23 cellular contexts compared by ENCODE assay signal in the genomic region with DNA sequence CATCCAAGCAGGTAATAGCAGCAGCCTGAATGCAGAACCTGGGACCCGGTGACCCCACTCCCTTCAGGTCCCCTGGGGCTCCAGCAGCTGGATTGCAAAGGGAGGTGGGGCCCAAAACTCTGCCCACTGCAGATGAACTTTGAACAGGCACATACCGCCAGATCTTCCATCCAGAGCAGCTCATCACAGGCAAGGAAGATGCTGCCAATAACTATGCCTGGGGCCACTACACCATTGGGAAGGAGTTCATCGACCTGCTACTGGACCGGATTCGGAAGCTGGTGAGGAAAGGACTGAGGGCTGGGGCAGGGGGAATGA. TPM values are rescaled to one million over a fixed set of nuclear protein-coding genes. Genes with fewer than 3 reads are reported as not detected.
DNase-seq lines count a peak whose midpoint lies in the region; ATAC-seq, FAIRE-seq and TF ChIP-seq lines count a peak whose summit lies in the region.
"Had no signal": no experiment of that assay in that cellular context is flagged by ENCODE, and none has a peak within 500 bp of the region (broad histone marks: within the 10 kb centered on the region; RNA-seq: fewer than 3 reads in every experiment).

No MANE protein-coding gene starts in this region.

- H3K9ac ChIP-seq in HepG2 (ENCODE audit: insufficient read depth, low read depth, low read length): no peak overlapping the region

- 4% methylated on average over 5 of the region's 5 CpGs for WGBS in HepG2 (ENCODE audit: low lambda C conversion rate)

- POLR2A ChIA-PET in MCF 10A (lab: Yijun Ruan, JAX): interaction anchor here (0.6 to 3.1 kb wide), 6 partner anchors 9 to 51 kb away, joined by 3 to 27 read pairs (median 6); partner anchors contain the start of genes ABCB6, DNAJB2, GLB1L and STK16
- POLR2A ChIA-PET in HepG2 (lab: Yijun Ruan, JAX): interaction anchor here (0.9 to 2.1 kb wide), 12 partner anchors 9 to 117 kb away, joined by 3 to 22 read pairs (median 4); partner anchors contain the start of genes ANKZF1, ATG9A, DNAJB2 and DNPEP

- TF ChIP-seq RAD21 in HepG2 (CRISPR knock-in tag; IDR thresholded peaks at IDR 0.05): no peak

- CTCF ChIA-PET in MCF 10A (lab: Yijun Ruan, JAX): interaction anchor here (0.6 to 18.2 kb wide), 4 partner anchors 9 to 414 kb away, joined by 3 to 445 read pairs (median 4); no protein-coding TSS in a partner anchor
- CTCF ChIA-PET in HepG2 (lab: Yijun Ruan, JAX; ENCODE audit: low intra/inter-chr PET ratio, low total read pairs): no interaction called here

- no peak overlapping the region for H3K4me3 ChIP-seq in breast epithelium
- H3K4me3 ChIP-seq in HepG2 (replicated peaks in 1 of 3; ENCODE audit: insufficient read depth in 1 of 3, low read depth in 2 of 3, low read length in 3 of 3): no peak overlapping the region
- H3K4me3 ChIP-seq: MG63, PC-9 had no signal

- H3K9me3 ChIP-seq in breast epithelium (no peaks in the 10 kb centered on the region), HepG2 (ENCODE audit: low read length) (no peaks in the 10 kb centered on the region)
- H3K9me3 ChIP-seq: BE2C, MG63 had no signal

- H3K36me3 Mint-ChIP-seq in MCF 10A (ENCODE audit: insufficient read depth, unreplicated experiment): no peaks in the 10 kb centered on the region
- H3K36me3 Mint-ChIP-seq in stimulated activated effector memory CD8-positive, alpha-beta T cell treated with anti-CD3 and anti-CD28 coated beads, Interleukin-12 subunit alpha, Interleukin-12 subunit beta, amount 100 ng/mL, for 72 hours: no peaks in the 10 kb centered on the region
- H3K36me3 Mint-ChIP-seq: CD14-positive monocyte had no signal

- intact Hi-C loops in MCF 10A (cut with micrococcal nuclease) (no loop called here), breast epithelium (cut with DNase I; ENCODE audit: low total_unique reads) (no loop called here), HepG2 (cut with micrococcal nuclease; ENCODE audit: unreplicated experiment) (no loop called here)

- no peak overlapping the region for H2AFZ ChIP-seq in HepG2 (ENCODE audit: low read length)
- H2AFZ ChIP-seq: PC-9 had no signal

- H3K27ac Mint-ChIP-seq in MCF 10A (ENCODE audit: low read depth, unreplicated experiment): peak overlapping the region; percentile 58
- H3K27ac Mint-ChIP-seq in stimulated activated effector memory CD8-positive, alpha-beta T cell treated with anti-CD3 and anti-CD28 coated beads, Interleukin-12 subunit alpha, Interleukin-12 subunit beta, amount 100 ng/mL, for 72 hours: peak overlapping the region; percentile 70

- H3K36me3 ChIP-seq in breast epithelium (no peaks in the 10 kb centered on the region), HepG2 (replicated peaks in 1 of 2; ENCODE audit: control insufficient read depth in 1 of 2, insufficient read depth in 2 of 2, low read length in 2 of 2) (no peaks in the 10 kb centered on the region)
- H3K36me3 ChIP-seq: BE2C, MG63 had no signal

- H4K20me1 ChIP-seq in HepG2 (ENCODE audit: insufficient read depth, low read length): no peaks in the 10 kb centered on the region

- H3K27me3 Mint-ChIP-seq in MCF 10A (ENCODE audit: insufficient read depth, unreplicated experiment): no peaks in the 10 kb centered on the region

- peak; percentile 55 for ATAC-seq in HepG2
- ATAC-seq in stimulated activated effector memory CD8-positive, alpha-beta T cell treated with anti-CD3 and anti-CD28 coated beads, Interleukin-12 subunit alpha, Interleukin-12 subunit beta, amount 100 ng/mL, for 72 hours: no peak
- ATAC-seq in GM21786 (IDR thresholded peaks at IDR 0.05; ENCODE audit: unreplicated experiment): no peak
- ATAC-seq in GM18873 (IDR thresholded peaks at IDR 0.05; ENCODE audit: low FRiP score, unreplicated experiment): no peak

- DNase-seq in MCF 10A (ENCODE audit: unreplicated experiment): no peak
- no peak for DNase-seq in breast epithelium (ENCODE audit: low spot score in 2 of 2)
- DNase-seq in ecto neural progenitor cell (ENCODE audit: low spot score): peak; percentile 23
- no peak for DNase-seq in HepG2 (ENCODE audit: low spot score)
- DNase-seq in stimulated activated effector memory CD8-positive, alpha-beta T cell treated with anti-CD3 and anti-CD28 coated beads, Interleukin-12 subunit alpha, Interleukin-12 subunit beta, amount 100 ng/mL, for 72 hours (ENCODE audit: low spot score in 2 of 2): no peak
- no peak for DNase-seq in activated CD4-positive, alpha-beta T cell treated with anti-CD3 and anti-CD28 coated beads for 4 hours
- DNase-seq: DND-41, HCEC 1CT, KBM-7, MG63, NCI-H146, NCI-H446, NCI-H524 treated with DMSO at 0.1 percent for 48 hours, PC-9 had no signal

- H3K27me3 ChIP-seq in breast epithelium (no peaks in the 10 kb centered on the region), HepG2 (ENCODE audit: control insufficient read depth in 1 of 2, insufficient read depth in 2 of 2, low read length in 2 of 2) (peaks cover 2 to 21% of the 10 kb centered on the region in 2 experiments; a peak in 3 of 5 replicates)
- H3K27me3 ChIP-seq: BE2C, MG63 had no signal

- TF ChIP-seq CTCF in MCF 10A (IDR thresholded peaks at IDR 0.05; ENCODE audit: unreplicated experiment): no peak
- TF ChIP-seq CTCF in breast epithelium (IDR thresholded peaks at IDR 0.05): no peak
- TF ChIP-seq CTCF in HepG2 (CRISPR knock-in tag; IDR thresholded peaks at IDR 0.05): no peak

- no TSS peak for BruUV-seq in MCF 10A (replicated peaks; lab: Mats Ljungman, UMichigan)
- no TSS peak for BruUV-seq in HepG2 (replicated peaks; lab: Mats Ljungman, UMichigan)

- H3K27ac ChIP-seq in breast epithelium (no peak overlapping the region), HepG2 (ENCODE audit: extremely low read length, insufficient read depth, low read length) (no peak overlapping the region)
- H3K27ac ChIP-seq: 22Rv1, PC-9 had no signal

- peak; percentile 48 for FAIRE-seq in HepG2 (lab: Jason Lieb, UNC)
- FAIRE-seq: GM18507, H1 had no signal

- H3K4me3 Mint-ChIP-seq in MCF 10A (ENCODE audit: unreplicated experiment): no peak overlapping the region
- H3K4me3 Mint-ChIP-seq in stimulated activated effector memory CD8-positive, alpha-beta T cell treated with anti-CD3 and anti-CD28 coated beads, Interleukin-12 subunit alpha, Interleukin-12 subunit beta, amount 100 ng/mL, for 72 hours: no peak overlapping the region
- H3K4me3 Mint-ChIP-seq: CD14-positive monocyte had no signal

- TF ChIP-seq EP300 in HepG2 (IDR thresholded peaks at IDR 0.05; ENCODE audit: low read depth in 2 of 2, low read length in 2 of 2) (no peak), HepG2 (CRISPR knock-in tag; IDR thresholded peaks at IDR 0.05; ENCODE audit: borderline replicate concordance) (no peak)

- no peaks in the 10 kb centered on the region for H3K9me3 Mint-ChIP-seq in MCF 10A (ENCODE audit: unreplicated experiment)
- H3K9me3 Mint-ChIP-seq in stimulated activated effector memory CD8-positive, alpha-beta T cell treated with anti-CD3 and anti-CD28 coated beads, Interleukin-12 subunit alpha, Interleukin-12 subunit beta, amount 100 ng/mL, for 72 hours: no peaks in the 10 kb centered on the region
- H3K9me3 Mint-ChIP-seq: CD14-positive monocyte had no signal

- no peaks in the 10 kb centered on the region for H3K4me1 ChIP-seq in breast epithelium
- peaks cover 41% of the 10 kb centered on the region for H3K4me1 ChIP-seq in HepG2 (ENCODE audit: insufficient read depth, low read length)

- H3K4me1 Mint-ChIP-seq in MCF 10A (ENCODE audit: insufficient read depth, unreplicated experiment): peaks cover 24% of the 10 kb centered on the region
- no peaks in the 10 kb centered on the region for H3K4me1 Mint-ChIP-seq in stimulated activated effector memory CD8-positive, alpha-beta T cell treated with anti-CD3 and anti-CD28 coated beads, Interleukin-12 subunit alpha, Interleukin-12 subunit beta, amount 100 ng/mL, for 72 hours
- H3K4me1 Mint-ChIP-seq: CD14-positive monocyte had no signal

- no peaks in the 10 kb centered on the region for H3K79me2 ChIP-seq in HepG2 (ENCODE audit: insufficient read depth, low read length)

- H3K4me2 ChIP-seq in HepG2 (ENCODE audit: low read depth, low read length): peak overlapping the region; percentile 52
- H3K4me2 ChIP-seq: PC-9 had no signal

- TF ChIP-seq POLR2A in breast epithelium (IDR thresholded peaks at IDR 0.05): no peak
- no peak for TF ChIP-seq POLR2A in HepG2 (IDR thresholded peaks at IDR 0.05; ENCODE audit: insufficient read depth in 1 of 2, low read depth in 2 of 2, low read length in 2 of 2)

- in situ Hi-C loops in HepG2 (cut with HindIII; ENCODE audit: extremely low pct_ligation_motif_present, low pct_unique_long_range_greater_than_20kb): no loop called here

RNA-seq across cellular contexts. Expression of gene DNAJB2, which starts 9.2 kb away (rescaled TPM):
- total RNA-seq in MCF 10A (2022) (58.2 and 59.8 TPM in 2 replicates), breast epithelium (10 to 100 TPM; 49.9 to 88.3 (median 59.0) TPM), HepG2 (2016; rRNA removed; fragmentation: Illumina TruSeq; extraction: Trizol) (18.6 and 21.3 TPM in 2 replicates)
- 11.0 and 12.3 TPM in 2 replicates for total RNA-seq in HepG2 (2016; cell fraction: cytosol; rRNA removed; fragmentation: Illumina TruSeq; extraction: Trizol; ENCODE audit: low read depth)
- 17.1 and 21.1 TPM in 2 replicates for total RNA-seq in HepG2 (2016; cell fraction: insoluble cytoplasmic fraction; rRNA removed; fragmentation: Illumina TruSeq; extraction: Trizol)
- total RNA-seq in HepG2 (2016; cell fraction: membrane; rRNA removed; fragmentation: Illumina TruSeq; extraction: Trizol): 18.1 and 22.0 TPM in 2 replicates
- 14.6 and 15.9 TPM in 2 replicates for total RNA-seq in HepG2 (2016; cell fraction: nucleus; rRNA removed; fragmentation: Illumina TruSeq; extraction: Trizol)
- polyA plus RNA-seq in HepG2 (2011; rRNA removed): 31.1 and 55.2 TPM in 2 replicates
- 30.3 and 35.7 TPM in 2 replicates for polyA plus RNA-seq in HepG2 (2011; cell fraction: cytosol; rRNA removed)
- 135 and 143 TPM in 2 replicates for polyA plus RNA-seq in HepG2 (2011; cell fraction: nucleus; rRNA removed)
- 29.8 and 56.4 TPM in 2 replicates for polyA plus RNA-seq in HepG2 (2012)
- 12.6 and 15.8 TPM in 2 replicates for polyA plus RNA-seq in HepG2 (2016; cell fraction: cytosol; fragmentation: Illumina TruSeq; extraction: Trizol; ENCODE audit: low read depth)
- 26.8 and 30.7 TPM in 2 replicates for polyA plus RNA-seq in HepG2 (2016; cell fraction: insoluble cytoplasmic fraction; fragmentation: Illumina TruSeq; extraction: Trizol; ENCODE audit: low read depth)
- polyA plus RNA-seq in HepG2 (2016; cell fraction: membrane; fragmentation: Illumina TruSeq; extraction: Trizol; ENCODE audit: low read depth): 23.9 and 24.2 TPM in 2 replicates
- polyA plus RNA-seq in HepG2 (2016; cell fraction: nucleus; fragmentation: Illumina TruSeq; extraction: Trizol; ENCODE audit: insufficient read depth, low read depth): 42.9 and 50.3 TPM in 2 replicates
- polyA minus RNA-seq in HepG2 (2011; rRNA and poly(A)+ RNA removed; ENCODE audit: low replicate concordance): 17.7 and 40.8 TPM in 2 replicates
- polyA minus RNA-seq in HepG2 (2011; cell fraction: cytosol; rRNA and poly(A)+ RNA removed): 14.7 and 20.1 TPM in 2 replicates
- polyA minus RNA-seq in HepG2 (2011; cell fraction: nucleus; rRNA and poly(A)+ RNA removed): 23.2 and 30.5 TPM in 2 replicates

RNA-seq across cellular contexts. Expression of gene TUBA4A, which starts 16.3 kb away (rescaled TPM):
- total RNA-seq in MCF 10A (2022): 37.2 and 80.5 TPM in 2 replicates
- total RNA-seq in breast epithelium: 10 to 100 TPM in 2 of 3 donors, 1 to 10 TPM in 1; 5.4 to 73.3 (median 48.8) TPM
- total RNA-seq in HepG2 (2016; rRNA removed; fragmentation: Illumina TruSeq; extraction: Trizol): 0.97 and 1.3 TPM in 2 replicates
- total RNA-seq in HepG2 (2016; cell fraction: cytosol; rRNA removed; fragmentation: Illumina TruSeq; extraction: Trizol; ENCODE audit: low read depth): 0.10 and 0.18 TPM in 2 replicates
- total RNA-seq in HepG2 (2016; cell fraction: insoluble cytoplasmic fraction; rRNA removed; fragmentation: Illumina TruSeq; extraction: Trizol): 1.2 and 2.1 TPM in 2 replicates
- total RNA-seq in HepG2 (2016; cell fraction: membrane; rRNA removed; fragmentation: Illumina TruSeq; extraction: Trizol): 0.34 and 0.52 TPM in 2 replicates
- 0.78 and 0.81 TPM in 2 replicates for total RNA-seq in HepG2 (2016; cell fraction: nucleus; rRNA removed; fragmentation: Illumina TruSeq; extraction: Trizol)
- 12.7 and 19.5 TPM in 2 replicates for polyA plus RNA-seq in HepG2 (2011; rRNA removed)
- 10.0 and 11.2 TPM in 2 replicates for polyA plus RNA-seq in HepG2 (2011; cell fraction: cytosol; rRNA removed)
- 37.1 and 38.2 TPM in 2 replicates for polyA plus RNA-seq in HepG2 (2011; cell fraction: nucleus; rRNA removed)
- 15.6 and 17.6 TPM in 2 replicates for polyA plus RNA-seq in HepG2 (2012)
- polyA plus RNA-seq in HepG2 (2016; cell fraction: cytosol; fragmentation: Illumina TruSeq; extraction: Trizol; ENCODE audit: low read depth): 0.87 and 1.3 TPM in 2 replicates
- 2.8 TPM in 2 replicates for polyA plus RNA-seq in HepG2 (2016; cell fraction: insoluble cytoplasmic fraction; fragmentation: Illumina TruSeq; extraction: Trizol; ENCODE audit: low read depth)
- 0.76 and 1.1 TPM in 2 replicates for polyA plus RNA-seq in HepG2 (2016; cell fraction: membrane; fragmentation: Illumina TruSeq; extraction: Trizol; ENCODE audit: low read depth)
- 1.9 and 3.4 TPM in 2 replicates for polyA plus RNA-seq in HepG2 (2016; cell fraction: nucleus; fragmentation: Illumina TruSeq; extraction: Trizol; ENCODE audit: insufficient read depth, low read depth)
- 6.5 and 116 TPM in 2 replicates for polyA minus RNA-seq in HepG2 (2011; rRNA and poly(A)+ RNA removed; ENCODE audit: low replicate concordance)
- polyA minus RNA-seq in HepG2 (2011; cell fraction: cytosol; rRNA and poly(A)+ RNA removed): 1.8 and 2.1 TPM in 2 replicates
- 2.0 and 3.0 TPM in 2 replicates for polyA minus RNA-seq in HepG2 (2011; cell fraction: nucleus; rRNA and poly(A)+ RNA removed)

RNA-seq across cellular contexts. Expression of gene TUBA4B, which starts 17.0 kb away (rescaled TPM):
- not detected in 2 replicates for total RNA-seq in MCF 10A (2022)
- total RNA-seq in breast epithelium: under 1 TPM in 1 of 3 donors, not detected in 2; 0.16 TPM
- total RNA-seq in HepG2 (2016; rRNA removed; fragmentation: Illumina TruSeq; extraction: Trizol): 0.18 and 0.29 TPM in 2 replicates
- total RNA-seq in HepG2 (2016; cell fraction: cytosol; rRNA removed; fragmentation: Illumina TruSeq; extraction: Trizol; ENCODE audit: low read depth): 0.30 and 0.35 TPM in 2 replicates
- 0.18 and 0.24 TPM in 2 replicates for total RNA-seq in HepG2 (2016; cell fraction: insoluble cytoplasmic fraction; rRNA removed; fragmentation: Illumina TruSeq; extraction: Trizol)
- total RNA-seq in HepG2 (2016; cell fraction: membrane; rRNA removed; fragmentation: Illumina TruSeq; extraction: Trizol): 0.34 and 0.41 TPM in 2 replicates
- total RNA-seq in HepG2 (2016; cell fraction: nucleus; rRNA removed; fragmentation: Illumina TruSeq; extraction: Trizol): 0.28 TPM in 1 of 2 replicates, not detected in the other
- polyA plus RNA-seq in HepG2 (2011; rRNA removed): 0.18 and 0.22 TPM in 2 replicates
- 0.32 and 0.55 TPM in 2 replicates for polyA plus RNA-seq in HepG2 (2011; cell fraction: cytosol; rRNA removed)
- 0.19 and 0.21 TPM in 2 replicates for polyA plus RNA-seq in HepG2 (2011; cell fraction: nucleus; rRNA removed)
- polyA plus RNA-seq in HepG2 (2012): not detected in 2 replicates
- polyA plus RNA-seq in HepG2 (2016; cell fraction: cytosol; fragmentation: Illumina TruSeq; extraction: Trizol; ENCODE audit: low read depth): 0.10 and 0.15 TPM in 2 replicates
- polyA plus RNA-seq in HepG2 (2016; cell fraction: insoluble cytoplasmic fraction; fragmentation: Illumina TruSeq; extraction: Trizol; ENCODE audit: low read depth): 0.27 and 0.32 TPM in 2 replicates
- polyA plus RNA-seq in HepG2 (2016; cell fraction: membrane; fragmentation: Illumina TruSeq; extraction: Trizol; ENCODE audit: low read depth): 0.21 and 0.30 TPM in 2 replicates
- 0.57 TPM in 1 of 2 replicates, not detected in the other for polyA plus RNA-seq in HepG2 (2016; cell fraction: nucleus; fragmentation: Illumina TruSeq; extraction: Trizol; ENCODE audit: insufficient read depth, low read depth)
- 0.19 TPM in 1 of 2 replicates, not detected in the other for polyA minus RNA-seq in HepG2 (2011; rRNA and poly(A)+ RNA removed; ENCODE audit: low replicate concordance)
- not detected in 2 replicates for polyA minus RNA-seq in HepG2 (2011; cell fraction: cytosol; rRNA and poly(A)+ RNA removed)
- polyA minus RNA-seq in HepG2 (2011; cell fraction: nucleus; rRNA and poly(A)+ RNA removed): not detected in 2 replicates
- total RNA-seq: Calu3, LHCN-M2, PC-9 had no signal
- polyA plus RNA-seq: CD14-positive monocyte had no signal

RNA-seq across cellular contexts. Expression of gene STK16, which starts 24.7 kb away (rescaled TPM):
- total RNA-seq in MCF 10A (2022) (33.4 and 42.7 TPM in 2 replicates), breast epithelium (10 to 100 TPM; 13.1 to 18.1 (median 16.4) TPM), HepG2 (2016; rRNA removed; fragmentation: Illumina TruSeq; extraction: Trizol) (27.0 and 28.0 TPM in 2 replicates)
- total RNA-seq in HepG2 (2016; cell fraction: cytosol; rRNA removed; fragmentation: Illumina TruSeq; extraction: Trizol; ENCODE audit: low read depth): 31.9 and 35.5 TPM in 2 replicates
- total RNA-seq in HepG2 (2016; cell fraction: insoluble cytoplasmic fraction; rRNA removed; fragmentation: Illumina TruSeq; extraction: Trizol): 21.9 and 24.8 TPM in 2 replicates
- total RNA-seq in HepG2 (2016; cell fraction: membrane; rRNA removed; fragmentation: Illumina TruSeq; extraction: Trizol): 61.2 and 65.9 TPM in 2 replicates
- 19.2 and 22.9 TPM in 2 replicates for total RNA-seq in HepG2 (2016; cell fraction: nucleus; rRNA removed; fragmentation: Illumina TruSeq; extraction: Trizol)
- polyA plus RNA-seq in HepG2 (2011; rRNA removed): 50.9 and 60.5 TPM in 2 replicates
- 56.2 and 60.4 TPM in 2 replicates for polyA plus RNA-seq in HepG2 (2011; cell fraction: cytosol; rRNA removed)
- 80.4 and 87.0 TPM in 2 replicates for polyA plus RNA-seq in HepG2 (2011; cell fraction: nucleus; rRNA removed)
- polyA plus RNA-seq in HepG2 (2012): 25.9 and 27.6 TPM in 2 replicates
- polyA plus RNA-seq in HepG2 (2016; cell fraction: cytosol; fragmentation: Illumina TruSeq; extraction: Trizol; ENCODE audit: low read depth): 43.0 and 56.8 TPM in 2 replicates
- 23.1 and 28.9 TPM in 2 replicates for polyA plus RNA-seq in HepG2 (2016; cell fraction: insoluble cytoplasmic fraction; fragmentation: Illumina TruSeq; extraction: Trizol; ENCODE audit: low read depth)
- 54.8 and 59.8 TPM in 2 replicates for polyA plus RNA-seq in HepG2 (2016; cell fraction: membrane; fragmentation: Illumina TruSeq; extraction: Trizol; ENCODE audit: low read depth)
- polyA plus RNA-seq in HepG2 (2016; cell fraction: nucleus; fragmentation: Illumina TruSeq; extraction: Trizol; ENCODE audit: insufficient read depth, low read depth): 35.1 and 36.1 TPM in 2 replicates
- 37.1 and 63.8 TPM in 2 replicates for polyA minus RNA-seq in HepG2 (2011; rRNA and poly(A)+ RNA removed; ENCODE audit: low replicate concordance)
- polyA minus RNA-seq in HepG2 (2011; cell fraction: cytosol; rRNA and poly(A)+ RNA removed): 12.2 and 18.8 TPM in 2 replicates
- 36.2 and 47.5 TPM in 2 replicates for polyA minus RNA-seq in HepG2 (2011; cell fraction: nucleus; rRNA and poly(A)+ RNA removed)

RNA-seq across cellular contexts. Expression of gene GLB1L, which starts 24.8 kb away (rescaled TPM):
- total RNA-seq in MCF 10A (2022) (4.9 and 7.5 TPM in 2 replicates), breast epithelium (10 to 100 TPM; 10.2 to 15.7 (median 11.8) TPM), HepG2 (2016; rRNA removed; fragmentation: Illumina TruSeq; extraction: Trizol) (2.7 and 6.8 TPM in 2 replicates)
- 1.8 and 3.4 TPM in 2 replicates for total RNA-seq in HepG2 (2016; cell fraction: cytosol; rRNA removed; fragmentation: Illumina TruSeq; extraction: Trizol; ENCODE audit: low read depth)
- total RNA-seq in HepG2 (2016; cell fraction: insoluble cytoplasmic fraction; rRNA removed; fragmentation: Illumina TruSeq; extraction: Trizol): 2.6 and 6.8 TPM in 2 replicates
- 4.9 and 6.4 TPM in 2 replicates for total RNA-seq in HepG2 (2016; cell fraction: membrane; rRNA removed; fragmentation: Illumina TruSeq; extraction: Trizol)
- total RNA-seq in HepG2 (2016; cell fraction: nucleus; rRNA removed; fragmentation: Illumina TruSeq; extraction: Trizol): 5.0 and 7.5 TPM in 2 replicates
- 6.2 and 7.3 TPM in 2 replicates for polyA plus RNA-seq in HepG2 (2011; rRNA removed)
- polyA plus RNA-seq in HepG2 (2011; cell fraction: cytosol; rRNA removed): 5.5 and 6.3 TPM in 2 replicates
- polyA plus RNA-seq in HepG2 (2011; cell fraction: nucleus; rRNA removed): 6.0 and 6.8 TPM in 2 replicates
- 3.7 and 4.4 TPM in 2 replicates for polyA plus RNA-seq in HepG2 (2012)
- 1.5 and 2.7 TPM in 2 replicates for polyA plus RNA-seq in HepG2 (2016; cell fraction: cytosol; fragmentation: Illumina TruSeq; extraction: Trizol; ENCODE audit: low read depth)
- polyA plus RNA-seq in HepG2 (2016; cell fraction: insoluble cytoplasmic fraction; fragmentation: Illumina TruSeq; extraction: Trizol; ENCODE audit: low read depth): 2.3 and 3.0 TPM in 2 replicates
- polyA plus RNA-seq in HepG2 (2016; cell fraction: membrane; fragmentation: Illumina TruSeq; extraction: Trizol; ENCODE audit: low read depth): 3.5 and 4.0 TPM in 2 replicates
- polyA plus RNA-seq in HepG2 (2016; cell fraction: nucleus; fragmentation: Illumina TruSeq; extraction: Trizol; ENCODE audit: insufficient read depth, low read depth): 9.0 and 11.6 TPM in 2 replicates
- polyA minus RNA-seq in HepG2 (2011; rRNA and poly(A)+ RNA removed; ENCODE audit: low replicate concordance): 5.1 and 6.4 TPM in 2 replicates
- 1.7 and 2.6 TPM in 2 replicates for polyA minus RNA-seq in HepG2 (2011; cell fraction: cytosol; rRNA and poly(A)+ RNA removed)
- polyA minus RNA-seq in HepG2 (2011; cell fraction: nucleus; rRNA and poly(A)+ RNA removed): 6.1 and 6.7 TPM in 2 replicates
